Comparison of ENCODE assay signal across 14 cellular contexts in the genomic region with DNA sequence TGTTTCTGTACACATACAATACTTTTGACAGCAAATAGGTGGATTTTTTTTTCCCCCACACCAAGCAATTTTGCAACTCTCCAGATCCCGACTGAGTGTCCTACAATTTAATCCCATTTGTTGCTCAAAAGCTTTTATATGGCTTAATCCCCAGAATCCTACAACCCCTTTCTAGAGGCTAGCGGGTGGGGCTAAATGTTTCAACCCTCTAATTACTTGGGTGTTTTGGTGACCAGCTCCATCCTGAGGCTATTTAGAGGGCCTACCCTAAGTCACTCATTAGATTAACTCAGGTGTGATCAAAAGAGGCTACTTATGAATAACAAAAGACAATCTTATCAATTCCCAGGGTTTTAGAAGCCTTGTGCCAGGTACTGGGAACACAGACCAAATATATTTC. TPM values are rescaled to one million over a fixed set of nuclear protein-coding genes. Genes with fewer than 3 reads are reported as not detected.
DNase-seq lines count a peak whose midpoint lies in the region; ATAC-seq and TF ChIP-seq lines count a peak whose summit lies in the region.
"Had no signal": no experiment of that assay in that cellular context is flagged by ENCODE, and none has a peak within 500 bp of the region (broad histone marks: within the 10 kb centered on the region; RNA-seq: fewer than 3 reads in every experiment).

No MANE protein-coding gene starts in this region.

- no peaks in the 10 kb centered on the region for H3K9me2 ChIP-seq in HCT116 (ENCODE audit: insufficient read depth)

- H3K27me3 ChIP-seq in HCT116 (ENCODE audit: insufficient read depth, low read length) = no peaks in the 10 kb centered on the region
- no peaks in the 10 kb centered on the region for H3K27me3 ChIP-seq in neural progenitor cell
- H3K27me3 ChIP-seq in ovary = no peaks in the 10 kb centered on the region
- no peaks in the 10 kb centered on the region for H3K27me3 ChIP-seq in right lobe of liver
- H3K27me3 ChIP-seq: BLaER1 had no signal

- DNase-seq in NCI-H748 (lab: John Stamatoyannopoulos, UW; ENCODE audit: unreplicated experiment) (peak; percentile 2), NCI-H748 treated with DMSO at 0.1 percent for 48 hours (lab: John Stamatoyannopoulos, UW) (no peak), HCT116 (ENCODE audit: low read depth, low spot score) (no peak), NCI-H82 (lab: John Stamatoyannopoulos, UW) (peak; percentile 93), neural progenitor cell (ENCODE audit: low spot score) (peak; percentile 74), ovary (no peak), right lobe of liver (no peak), NCI-H128 (lab: John Stamatoyannopoulos, UW; ENCODE audit: unreplicated experiment) (no peak)
- DNase-seq: AML-193; CD4-positive, CD25-positive, alpha-beta regulatory T cell; DMS 273 treated with DMSO at 0.1 percent for 48 hours had no signal

- H3K27me3 Mint-ChIP-seq in neural progenitor cell (ENCODE audit: insufficient read depth, low read depth) = peaks cover 2% of the 10 kb centered on the region

- H3K4me3 ChIP-seq in HCT116 (replicated peaks in 1 of 2; ENCODE audit: low read depth in 1 of 2, low read length in 2 of 2) (no peak overlapping the region), neural progenitor cell (no peak overlapping the region), ovary (no peak overlapping the region), right lobe of liver (no peak overlapping the region)
- H3K4me3 ChIP-seq: BLaER1 had no signal

- intact Hi-C loops in HCT116 (cut with micrococcal nuclease) = no loop called here
- intact Hi-C loops in ovary (cut with DNase I) = no loop called here
- intact Hi-C loops in right lobe of liver (cut with DNase I) = no loop called here

- no peaks in the 10 kb centered on the region for H3K4me1 ChIP-seq in HCT116 (ENCODE audit: control insufficient read depth in 1 of 2, insufficient read depth in 2 of 2, low read length in 2 of 2)
- peaks cover 17% of the 10 kb centered on the region for H3K4me1 ChIP-seq in neural progenitor cell
- H3K4me1 ChIP-seq in ovary (ENCODE audit: insufficient read depth) = no peaks in the 10 kb centered on the region
- no peaks in the 10 kb centered on the region for H3K4me1 ChIP-seq in right lobe of liver
- H3K4me1 ChIP-seq: BLaER1 had no signal

- ATAC-seq in HCT116 = no peak
- ATAC-seq in right lobe of liver = no peak
- ATAC-seq: HepG2 had no signal

- H3K9me3 Mint-ChIP-seq in neural progenitor cell = no peaks in the 10 kb centered on the region

- TF ChIP-seq EP300 in ovary (IDR thresholded peaks at IDR 0.05) = no peak

- H3K79me2 ChIP-seq in HCT116 (ENCODE audit: insufficient read depth, low read length) (no peaks in the 10 kb centered on the region), neural progenitor cell (ENCODE audit: low read depth) (no peaks in the 10 kb centered on the region)

- H3K4me1 Mint-ChIP-seq in neural progenitor cell = peaks cover 2% of the 10 kb centered on the region
- H3K4me1 Mint-ChIP-seq: CD4-positive, CD25-positive, alpha-beta regulatory T cell had no signal

- no peak for TF ChIP-seq RAD21 in HCT116 (IDR thresholded peaks at IDR 0.05; ENCODE audit: low read depth)

- no peak overlapping the region for H3K9ac ChIP-seq in HCT116 (ENCODE audit: low read length)
- H3K9ac ChIP-seq in neural progenitor cell = no peak overlapping the region
- H3K9ac ChIP-seq: BLaER1 had no signal

- CTCF ChIA-PET in HCT116 (lab: Charles Lee) = no interaction called here

- H3K4me3 Mint-ChIP-seq in neural progenitor cell = no peak overlapping the region
- H3K4me3 Mint-ChIP-seq: CD4-positive, CD25-positive, alpha-beta regulatory T cell had no signal

- no peak for TF ChIP-seq POLR2A in HCT116 (IDR thresholded peaks at IDR 0.05; ENCODE audit: borderline replicate concordance, extremely low read depth, insufficient read depth, insufficient read length)
- no peak for TF ChIP-seq POLR2A in ovary (IDR thresholded peaks at IDR 0.05)
- no peak for TF ChIP-seq POLR2A in right lobe of liver (IDR thresholded peaks at IDR 0.05)

- no peak overlapping the region for H3K27ac Mint-ChIP-seq in neural progenitor cell
- H3K27ac Mint-ChIP-seq: CD4-positive, CD25-positive, alpha-beta regulatory T cell had no signal

- H2AFZ ChIP-seq in HCT116 (ENCODE audit: low read depth, low read length, poor library complexity, severe bottlenecking) (peak overlapping the region; percentile 3), neural progenitor cell (replicated peaks) (no peak overlapping the region)

- H3K27ac ChIP-seq in HCT116 (ENCODE audit: low read depth, low read length) = no peak overlapping the region
- H3K27ac ChIP-seq in neural progenitor cell = no peak overlapping the region
- H3K27ac ChIP-seq in ovary = no peak overlapping the region
- H3K27ac ChIP-seq in right lobe of liver = no peak overlapping the region
- H3K27ac ChIP-seq: 22Rv1, BLaER1 had no signal

- TF ChIP-seq CTCF in HCT116 (IDR thresholded peaks at IDR 0.05 in 2 of 3, conservative IDR thresholded peaks at IDR 0.05 in 1 of 3; ENCODE audit: borderline replicate concordance in 1 of 3, insufficient read depth in 1 of 3, low read depth in 2 of 3, low read length in 2 of 3) (no peak), neural progenitor cell (IDR thresholded peaks at IDR 0.05) (peak; percentile 8), ovary (IDR thresholded peaks at IDR 0.05) (no peak), right lobe of liver (IDR thresholded peaks at IDR 0.05) (no peak)

- H4K20me1 ChIP-seq in HCT116 (ENCODE audit: insufficient read depth) (no peaks in the 10 kb centered on the region), neural progenitor cell (ENCODE audit: low read depth) (no peaks in the 10 kb centered on the region)
- H4K20me1 ChIP-seq: BLaER1 had no signal

- H3F3A ChIP-seq in neural progenitor cell (ENCODE audit: low read depth) = no peaks in the 10 kb centered on the region

- no peaks in the 10 kb centered on the region for H3K36me3 Mint-ChIP-seq in neural progenitor cell
- H3K36me3 Mint-ChIP-seq: CD4-positive, CD25-positive, alpha-beta regulatory T cell had no signal

- H3K9me3 ChIP-seq in HCT116 (ENCODE audit: control insufficient read depth in 1 of 2, insufficient read depth in 1 of 2, low read depth in 1 of 2, low read length in 2 of 2) = no peaks in the 10 kb centered on the region
- H3K9me3 ChIP-seq in neural progenitor cell (ENCODE audit: low read depth) = no peaks in the 10 kb centered on the region
- H3K9me3 ChIP-seq in ovary = no peaks in the 10 kb centered on the region
- H3K9me3 ChIP-seq in right lobe of liver = no peaks in the 10 kb centered on the region
- H3K9me3 ChIP-seq: BLaER1 had no signal

- no TSS peak for BruUV-seq in HCT116 (replicated peaks; lab: Mats Ljungman, UMichigan)

- RAD21 ChIA-PET in HCT116 (lab: Charles Lee; ENCODE audit: low non-redundant PET in 1 of 2, low total read pairs in 2 of 2, uncharacterized antibody in 2 of 2, unreplicated experiment in 2 of 2) = no interaction called here

- 74 to 78% (median 78%) methylated on average over 2 of the region's 2 CpGs for WGBS in ovary, 3 donors
- WGBS in right lobe of liver (ENCODE audit: insufficient coverage, low coverage, low lambda C conversion rate, missing lambda C conversion rate) = 79% methylated on average over 2 of the region's 2 CpGs

- POLR2A ChIA-PET in HCT116 (lab: Charles Lee) = no interaction called here

- H3K36me3 ChIP-seq in HCT116 (ENCODE audit: control insufficient read depth in 1 of 2, insufficient read depth in 2 of 2, low read length in 2 of 2) = no peaks in the 10 kb centered on the region
- H3K36me3 ChIP-seq in neural progenitor cell = no peaks in the 10 kb centered on the region
- H3K36me3 ChIP-seq in ovary = no peaks in the 10 kb centered on the region
- H3K36me3 ChIP-seq in right lobe of liver = no peaks in the 10 kb centered on the region
- H3K36me3 ChIP-seq: BLaER1 had no signal

- no peak overlapping the region for H3K4me2 ChIP-seq in HCT116 (ENCODE audit: low read length)
- H3K4me2 ChIP-seq in neural progenitor cell = peak overlapping the region; percentile 2
- H3K4me2 ChIP-seq: BLaER1 had no signal

TF ChIP-seq in HCT116, 20 proteins besides CTCF, POLR2A, EP300 and RAD21 (continues in another document):
- TF ChIP-seq, protein P1, sequence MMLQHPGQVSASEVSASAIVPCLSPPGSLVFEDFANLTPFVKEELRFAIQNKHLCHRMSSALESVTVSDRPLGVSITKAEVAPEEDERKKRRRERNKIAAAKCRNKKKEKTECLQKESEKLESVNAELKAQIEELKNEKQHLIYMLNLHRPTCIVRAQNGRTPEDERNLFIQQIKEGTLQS (IDR thresholded peaks at IDR 0.05) = no peak
- no peak for TF ChIP-seq POLR2AphosphoS5 (IDR thresholded peaks at IDR 0.05; ENCODE audit: low read depth, low read length)
- TF ChIP-seq CEBPB (IDR thresholded peaks at IDR 0.05; ENCODE audit: low read depth) = no peak
- no peak for TF ChIP-seq EZH2phosphoT487 (IDR thresholded peaks at IDR 0.05; ENCODE audit: borderline replicate concordance)
- no peak for TF ChIP-seq EZH2 (IDR thresholded peaks at IDR 0.05)
- TF ChIP-seq EGR1 (IDR thresholded peaks at IDR 0.05; ENCODE audit: low read depth) = no peak
- no peak for TF ChIP-seq ELF1 (IDR thresholded peaks at IDR 0.05; ENCODE audit: borderline replicate concordance, low read depth)
- no peak for TF ChIP-seq SP1 (IDR thresholded peaks at IDR 0.05; ENCODE audit: low read depth)
- TF ChIP-seq FOSL1 (IDR thresholded peaks at IDR 0.05; ENCODE audit: low read depth) = no peak

RNA-seq across cellular contexts. Expression of gene FBXL2, which starts 21.0 kb away (rescaled TPM):
- total RNA-seq in HCT116 (2021; ENCODE audit: unreplicated experiment) (12.8 TPM), neural progenitor cell (ENCODE audit: low replicate concordance) (13.8 and 18.2 TPM in 2 replicates), ovary (10 to 100 TPM in 2 of 7 donors, 1 to 10 TPM in 5; 4.9 to 19.3 (median 9.5) TPM), right lobe of liver (under 1 TPM; 0.06 to 0.43 (median 0.31) TPM)
- polyA plus RNA-seq in HCT116 (2012) = 5.7 and 7.9 TPM in 2 replicates
- 10 to 100 TPM in 1 of 2 donors, 1 to 10 TPM in 1; 4.6 to 12.1 TPM for polyA plus RNA-seq in ovary
- total RNA-seq: CD4-positive, CD25-positive, alpha-beta regulatory T cell had no signal

RNA-seq across cellular contexts. Expression of gene SUSD5, which starts 37.6 kb away (rescaled TPM):
- not detected for total RNA-seq in HCT116 (2021; ENCODE audit: unreplicated experiment)
- polyA plus RNA-seq in HCT116 (2012) = not detected in 2 replicates
- 3.1 and 3.7 TPM in 2 replicates for total RNA-seq in neural progenitor cell (ENCODE audit: low replicate concordance)
- 1 to 10 TPM in 5 of 7 donors, under 1 TPM in 2; 0.24 to 3.9 (median 1.4) TPM for total RNA-seq in ovary
- polyA plus RNA-seq in ovary = 10 to 100 TPM in 1 of 2 donors, 1 to 10 TPM in 1; 4.2 to 16.0 TPM
- under 1 TPM in 4 of 6 experiments, not detected in 2; 0.05 to 0.20 (median 0.16) TPM for total RNA-seq in right lobe of liver
- total RNA-seq: CD4-positive, CD25-positive, alpha-beta regulatory T cell; HepG2 had no signal
- polyA plus RNA-seq: HepG2 had no signal

Comparison
In these comparisons a context has a peak if more than half of its experiments do, and no peak if none do; other contexts are left out.
1. DNase-seq: peak in NCI-H748 (single experiment), NCI-H82 (single experiment) and neural progenitor cell (single experiment); none in NCI-H748 treated with DMSO at 0.1 percent for 48 hours (single experiment), HCT116 (single experiment), ovary (0 of 5), right lobe of liver (0 of 3) and NCI-H128 (single experiment).